In the genomic region with DNA sequence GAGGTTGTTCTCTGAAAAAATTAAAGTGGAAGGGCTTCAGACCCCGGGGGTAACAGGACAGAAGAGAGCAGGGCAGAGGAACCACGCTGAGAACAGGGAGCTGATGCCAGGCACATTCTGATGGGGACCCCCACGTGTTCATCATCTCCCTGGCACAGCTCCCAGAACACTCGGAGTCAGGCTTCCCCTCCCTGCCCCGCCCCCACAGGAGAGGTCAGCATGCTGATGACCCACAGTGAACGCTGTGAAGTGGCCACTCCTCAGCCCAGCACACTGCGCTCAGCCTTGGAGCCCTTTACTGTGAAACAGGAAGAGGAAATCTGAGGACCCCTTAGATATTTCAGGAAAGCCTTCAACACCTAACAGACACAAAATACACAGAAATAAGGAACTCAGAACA, we compare ENCODE assay signal across 10 cellular contexts. TPM values are rescaled to one million over a fixed set of nuclear protein-coding genes. Genes with fewer than 3 reads are reported as not detected.
DNase-seq lines count a peak whose midpoint lies in the region; ATAC-seq lines count a peak whose summit lies in the region.
"Had no signal": no experiment of that assay in that cellular context is flagged by ENCODE, and none has a peak within 500 bp of the region (broad histone marks: within the 10 kb centered on the region; RNA-seq: fewer than 3 reads in every experiment).

No MANE protein-coding gene starts in this region.

- POLR2A ChIA-PET in CD8-positive, alpha-beta memory T cell (lab: Charles Lee): no interaction called here

- no peak overlapping the region for H3K27ac ChIP-seq in CD8-positive, alpha-beta memory T cell (ENCODE audit: low read depth, low read length)

- no peaks in the 10 kb centered on the region for H3K4me1 ChIP-seq in CD8-positive, alpha-beta memory T cell (ENCODE audit: insufficient read depth, low read length)

- DNase-seq in DMS79 (lab: John Stamatoyannopoulos, UW) (peak; percentile 20), SHP77 (lab: John Stamatoyannopoulos, UW) (peak; percentile 66 to 68), foreskin melanocyte (peak; percentile 29), nucleus accumbens (lab: John Stamatoyannopoulos, UW) (peak in 54 of 56 donors; percentile 14 to 93 (median 70)), RKO (ENCODE audit: low spot score) (no peak), ACHN (no peak)
- DNase-seq in CD8-positive, alpha-beta memory T cell: no peak

- peaks cover 34 to 76% (median 67%) of the 10 kb centered on the region in 3 donors for H3K4me1 Mint-ChIP-seq in CD8-positive, alpha-beta memory T cell

- H3K4me3 Mint-ChIP-seq in CD8-positive, alpha-beta memory T cell: no peak overlapping the region

- CTCF ChIA-PET in CD8-positive, alpha-beta memory T cell (lab: Charles Lee): no interaction called here

- H3K4me3 ChIP-seq in CD8-positive, alpha-beta memory T cell (ENCODE audit: low read length): no peak overlapping the region

- peaks cover 4% of the 10 kb centered on the region for H3K36me3 ChIP-seq in CD8-positive, alpha-beta memory T cell (ENCODE audit: insufficient read depth, low read length)

- in situ Hi-C loops in ACHN (cut with HindIII; ENCODE audit: low pct_ligation_motif_present, low pct_unique_long_range_greater_than_20kb, low sequenced_read_pairs): no loop called here

- no peaks in the 10 kb centered on the region for H3K27me3 Mint-ChIP-seq in CD8-positive, alpha-beta memory T cell
- H3K27me3 Mint-ChIP-seq: IgD-negative memory B cell had no signal

- no peaks in the 10 kb centered on the region for H3K9me3 ChIP-seq in CD8-positive, alpha-beta memory T cell (ENCODE audit: low read length)

- H3K27ac Mint-ChIP-seq in CD8-positive, alpha-beta memory T cell: peak overlapping the region in 3 of 8 donors; percentile 9 to 62 (median 46)

- peaks cover 6 to 52% (median 17%) of the 10 kb centered on the region in 3 donors for H3K36me3 Mint-ChIP-seq in CD8-positive, alpha-beta memory T cell

- ATAC-seq in HG02798 (IDR thresholded peaks at IDR 0.05; ENCODE audit: poor library complexity, unreplicated experiment): no peak
- ATAC-seq: HCT116 had no signal

- H3K27me3 ChIP-seq in CD8-positive, alpha-beta memory T cell (ENCODE audit: insufficient read depth, low read length, poor library complexity, severe bottlenecking): no peaks in the 10 kb centered on the region

- no peaks in the 10 kb centered on the region for H3K9me3 Mint-ChIP-seq in CD8-positive, alpha-beta memory T cell

RNA-seq across cellular contexts. Expression of a gene that starts 16.4 kb away (rescaled TPM):
- 10 to 100 TPM; 11.4 to 12.1 TPM for total RNA-seq in CD8-positive, alpha-beta memory T cell
- 48.1 TPM for polyA plus RNA-seq in CD8-positive, alpha-beta memory T cell

Comparison
In these comparisons a context has a peak if more than half of its experiments do, and no peak if none do; other contexts are left out.
1. DNase-seq: peak in DMS79 (single experiment), SHP77 (2 of 2), foreskin melanocyte (single experiment) and nucleus accumbens (54 of 56); none in RKO (single experiment), CD8-positive, alpha-beta memory T cell (0 of 5) and ACHN (single experiment).